In the genomic region with DNA sequence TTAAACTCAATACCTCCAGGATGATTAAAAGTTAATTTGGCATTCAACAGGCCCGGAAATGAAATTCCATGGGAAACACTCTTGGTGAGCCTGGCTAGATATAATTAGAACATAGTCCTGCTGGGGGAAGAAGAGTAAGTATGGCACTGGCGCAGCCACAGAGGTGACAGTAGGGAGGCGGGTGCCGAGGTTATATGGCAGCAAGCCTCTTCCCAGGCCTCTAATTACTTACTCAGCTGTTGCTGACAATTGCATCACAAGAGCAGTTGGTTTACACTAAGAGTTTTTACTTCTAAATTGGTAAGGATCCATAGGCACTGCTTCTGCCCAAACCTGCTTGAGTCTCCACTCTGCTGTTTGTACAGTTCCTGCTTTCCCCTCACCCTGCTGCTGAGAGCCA, we compare ENCODE assay signal across 1 cellular context.
TF ChIP-seq lines count a peak whose summit lies in the region.

No MANE protein-coding gene starts in this region.

TF ChIP-seq in HEK293, 187 proteins besides CTCF, POLR2A, EP300 and RAD21 (continued from another document):
- TF ChIP-seq, protein P1, sequence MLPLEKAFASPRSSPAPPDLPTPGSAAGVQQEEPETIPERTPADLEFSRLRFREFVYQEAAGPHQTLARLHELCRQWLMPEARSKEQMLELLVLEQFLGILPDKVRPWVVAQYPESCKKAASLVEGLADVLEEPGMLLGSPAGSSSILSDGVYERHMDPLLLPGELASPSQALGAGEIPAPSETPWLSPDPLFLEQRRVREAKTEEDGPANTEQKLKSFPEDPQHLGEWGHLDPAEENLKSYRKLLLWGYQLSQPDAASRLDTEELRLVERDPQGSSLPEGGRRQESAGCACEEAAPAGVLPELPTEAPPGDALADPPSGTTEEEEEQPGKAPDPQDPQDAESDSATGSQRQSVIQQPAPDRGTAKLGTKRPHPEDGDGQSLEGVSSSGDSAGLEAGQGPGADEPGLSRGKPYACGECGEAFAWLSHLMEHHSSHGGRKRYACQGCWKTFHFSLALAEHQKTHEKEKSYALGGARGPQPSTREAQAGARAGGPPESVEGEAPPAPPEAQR (tag by site-specific recombination; IDR thresholded peaks at IDR 0.05), result no peak
